ENCODE assay signal across 16 cellular contexts in genomic region chr4:30757357-30757756, GRCh38. TPM values are rescaled to one million over a fixed set of nuclear protein-coding genes. Genes with fewer than 3 reads are reported as not detected.
A peak's percentile ranks its signal among the peaks of the same experiment; 100 is the strongest.
DNase-seq lines count a peak whose midpoint lies in the region; ATAC-seq and TF ChIP-seq lines count a peak whose summit lies in the region.
"Had no signal": no experiment of that assay in that cellular context is flagged by ENCODE, and none has a peak within 500 bp of the region (broad histone marks: within the 10 kb centered on the region; RNA-seq: fewer than 3 reads in every experiment).

No MANE protein-coding gene starts in this region.

- H3K4me1 Mint-ChIP-seq in chondrocyte (ENCODE audit: low read depth) = peaks cover 5% of the 10 kb centered on the region
- H3K4me1 Mint-ChIP-seq: B cell had no signal

- no peaks in the 10 kb centered on the region for H3K36me3 Mint-ChIP-seq in chondrocyte (ENCODE audit: low read depth)

- TF ChIP-seq CTCF in chondrocyte (IDR thresholded peaks at IDR 0.05) = no peak

- no peaks in the 10 kb centered on the region for H3K27me3 Mint-ChIP-seq in chondrocyte (ENCODE audit: low read depth)
- H3K27me3 Mint-ChIP-seq: B cell had no signal

- H3K4me3 ChIP-seq in ACC112 (ENCODE audit: low read depth, low read length) = peak overlapping the region; percentile 50; the same call in 1 of the 2 replicates
- H3K4me3 ChIP-seq: transverse colon had no signal

- no peak overlapping the region for H3K4me3 Mint-ChIP-seq in chondrocyte (ENCODE audit: unreplicated experiment)
- H3K4me3 Mint-ChIP-seq: B cell had no signal

- DNase-seq in HT-29 (ENCODE audit: low spot score) (peak; percentile 67), amniotic stem cell (lab: John Stamatoyannopoulos, UW) (peak; percentile 86), iPS-NIHi11 (ENCODE audit: low spot score) (peak; percentile 11), NCI-H128 (lab: John Stamatoyannopoulos, UW; ENCODE audit: unreplicated experiment) (no peak), chondrocyte (ENCODE audit: low spot score) (no peak), NCI-H2171 treated with DMSO at 0.1 percent for 48 hours (lab: John Stamatoyannopoulos, UW) (no peak)
- DNase-seq: activated gamma-delta T cell; effector CD8-positive, alpha-beta T cell; kidney; MM.1S; transverse colon had no signal

- H3K27ac Mint-ChIP-seq in chondrocyte (ENCODE audit: unreplicated experiment) = no peak overlapping the region
- H3K27ac Mint-ChIP-seq: B cell had no signal

- no peak for ATAC-seq in HG02678 (IDR thresholded peaks at IDR 0.05; ENCODE audit: unreplicated experiment)

- H3K9me3 Mint-ChIP-seq in chondrocyte (ENCODE audit: low read depth) = no peaks in the 10 kb centered on the region

- peaks cover 58% of the 10 kb centered on the region for H3K4me1 ChIP-seq in ACC112 (ENCODE audit: control insufficient read depth, insufficient read depth, low read length, unreplicated experiment)

- peak overlapping the region; percentile 88 for H3K27ac ChIP-seq in ACC112 (ENCODE audit: low read depth, low read length)
- H3K27ac ChIP-seq: neutrophil, transverse colon, VCaP had no signal

- H3K27me3 ChIP-seq in ACC112 (ENCODE audit: insufficient read depth, low read length) = no peaks in the 10 kb centered on the region
- H3K27me3 ChIP-seq: neutrophil, transverse colon had no signal

- H2AFZ ChIP-seq in ACC112 (ENCODE audit: low read length, unreplicated experiment) = peak overlapping the region; percentile 88

- H3K36me3 ChIP-seq in ACC112 (ENCODE audit: insufficient read depth, low read length) = no peaks in the 10 kb centered on the region
- H3K36me3 ChIP-seq: neutrophil, transverse colon had no signal

- no peaks in the 10 kb centered on the region for H3K79me2 ChIP-seq in ACC112 (ENCODE audit: control insufficient read depth, insufficient read depth, low read length, unreplicated experiment)

RNA-seq across cellular contexts. Expression of gene PCDH7, which starts 37.2 kb away (rescaled TPM):
- total RNA-seq in HT-29 (2014; rRNA removed; shearing (Covaris generic)) = 0.21 and 0.43 TPM in 2 replicates
- 70.3 to 141 TPM (median 72.3 TPM) in 3 replicates for total RNA-seq in chondrocyte
- total RNA-seq: B cell had no signal

Comparison
In these comparisons a context has a peak if more than half of its experiments do, and no peak if none do; other contexts are left out.
1. DNase-seq: peak in HT-29 (single experiment), amniotic stem cell (single experiment) and iPS-NIHi11 (single experiment); none in NCI-H128 (single experiment), chondrocyte (single experiment) and NCI-H2171 treated with DMSO at 0.1 percent for 48 hours (single experiment).
2. RNA of gene PCDH7, which starts 37.2 kb away (total RNA-seq): 70.3 to 141 TPM in chondrocyte; 0.21 to 0.43 TPM in HT-29; every median in the first group is over 10 times any median in the second.